8 cellular contexts compared by ENCODE assay signal in the genomic region with DNA sequence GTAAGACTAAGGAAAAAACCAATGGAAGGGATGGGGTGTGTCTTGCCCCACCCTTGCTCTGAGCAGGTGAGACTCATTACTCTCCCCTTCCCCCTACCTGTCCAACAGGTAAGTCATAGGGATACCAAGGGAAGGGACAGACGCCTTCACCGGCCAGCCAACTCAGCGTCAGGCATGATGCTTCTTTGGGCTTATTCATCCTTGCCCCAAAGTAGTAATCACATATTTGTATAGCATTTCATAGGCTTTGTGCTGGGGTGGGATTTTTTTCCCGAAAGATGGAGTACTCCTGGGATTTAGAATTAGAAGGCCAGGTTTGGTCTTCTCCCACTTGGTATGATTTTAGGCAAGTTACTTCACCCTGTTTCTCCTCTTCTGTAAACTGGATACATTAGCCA. TPM values are rescaled to one million over a fixed set of nuclear protein-coding genes. Genes with fewer than 3 reads are reported as not detected.
DNase-seq lines count a peak whose midpoint lies in the region; ATAC-seq and TF ChIP-seq lines count a peak whose summit lies in the region.

No MANE protein-coding gene starts in this region.

- H3F3A ChIP-seq in smooth muscle cell (ENCODE audit: low read depth): peaks cover 14% of the 10 kb centered on the region

- H3K27me3 ChIP-seq in iPS-20b (ENCODE audit: insufficient read depth, low read length): peaks cover 19% of the 10 kb centered on the region; the same call in 1 of the 2 replicates
- no peaks in the 10 kb centered on the region for H3K27me3 ChIP-seq in smooth muscle cell (ENCODE audit: low read depth)

- peak overlapping the region; percentile 39 for H3K4me2 ChIP-seq in smooth muscle cell

- 25% methylated on average over 4 of the region's 4 CpGs for WGBS in smooth muscle cell (ENCODE audit: low lambda C conversion rate)

- H3K36me3 Mint-ChIP-seq in T-helper 2 cell treated with Interferon-gamma antibody and Interleukin-4, amounts not matched to agents 5 μg/mL and 100 μg/mL, for 36 hours (ENCODE audit: low read depth): no peaks in the 10 kb centered on the region
- no peaks in the 10 kb centered on the region for H3K36me3 Mint-ChIP-seq in activated CD8-positive, alpha-beta T cell treated with anti-CD3 and anti-CD28 coated beads for 36 hours (ENCODE audit: low read depth)

- H3K79me2 ChIP-seq in smooth muscle cell (ENCODE audit: low read depth): peaks cover 34% of the 10 kb centered on the region

- no peak for ATAC-seq in activated CD8-positive, alpha-beta T cell treated with anti-CD3 and anti-CD28 coated beads for 36 hours
- no peak for ATAC-seq in GM19351 (IDR thresholded peaks at IDR 0.05; ENCODE audit: unreplicated experiment)

- H3K9ac ChIP-seq in iPS-20b (ENCODE audit: low read depth, low read length): no peak overlapping the region
- no peak overlapping the region for H3K9ac ChIP-seq in smooth muscle cell (ENCODE audit: low read depth)

- H4K20me1 ChIP-seq in smooth muscle cell (ENCODE audit: low read depth): peaks cover 34% of the 10 kb centered on the region

- intact Hi-C loops in activated CD8-positive, alpha-beta T cell treated with anti-CD3 and anti-CD28 coated beads for 36 hours (cut with micrococcal nuclease): no loop called here

- H3K36me3 ChIP-seq in iPS-20b (ENCODE audit: insufficient read depth, low read depth, low read length): no peaks in the 10 kb centered on the region
- no peaks in the 10 kb centered on the region for H3K36me3 ChIP-seq in smooth muscle cell (ENCODE audit: low read depth)

- no peak overlapping the region for H3K27ac Mint-ChIP-seq in T-helper 2 cell treated with Interferon-gamma antibody and Interleukin-4, amounts not matched to agents 5 μg/mL and 100 μg/mL, for 36 hours
- no peak overlapping the region for H3K27ac Mint-ChIP-seq in activated CD8-positive, alpha-beta T cell treated with anti-CD3 and anti-CD28 coated beads for 36 hours

- CTCF ChIA-PET in activated CD8-positive, alpha-beta T cell treated with anti-CD3 and anti-CD28 coated beads for 36 hours (lab: Charles Lee): interaction anchor here (0.8 to 7.3 kb wide), 12 partner anchors 10 to 99 kb away, joined by 3 to 97 read pairs (median 4); partner anchors contain the start of genes EIF1, KLHL10 and P3H4

- DNase-seq in T-helper 2 cell treated with Interferon-gamma antibody and Interleukin-4, amounts not matched to agents 5 μg/mL and 100 μg/mL, for 36 hours (ENCODE audit: low spot score): no peak
- no peak for DNase-seq in T-helper 2 cell
- DNase-seq in activated CD8-positive, alpha-beta T cell treated with anti-CD3 and anti-CD28 coated beads for 36 hours: no peak
- DNase-seq in smooth muscle cell (lab: John Stamatoyannopoulos, UW; ENCODE audit: unreplicated experiment): no peak
- no peak for DNase-seq in activated CD4-positive, CD25-positive, alpha-beta regulatory T cell treated with anti-CD3 and anti-CD28 coated beads, Interleukin-2, amount 50 U/mL, for 72 hours
- no peak for DNase-seq in T-helper 9 cell

- H3K9me3 Mint-ChIP-seq in T-helper 2 cell treated with Interferon-gamma antibody and Interleukin-4, amounts not matched to agents 5 μg/mL and 100 μg/mL, for 36 hours: no peaks in the 10 kb centered on the region
- no peaks in the 10 kb centered on the region for H3K9me3 Mint-ChIP-seq in activated CD8-positive, alpha-beta T cell treated with anti-CD3 and anti-CD28 coated beads for 36 hours

- peaks cover 6% of the 10 kb centered on the region; the same call in 1 of the 2 replicates for H3K4me1 ChIP-seq in iPS-20b (ENCODE audit: insufficient read depth, low read length)
- peaks cover 18% of the 10 kb centered on the region for H3K4me1 ChIP-seq in smooth muscle cell (ENCODE audit: low read depth)

- H3K27me3 Mint-ChIP-seq in T-helper 2 cell treated with Interferon-gamma antibody and Interleukin-4, amounts not matched to agents 5 μg/mL and 100 μg/mL, for 36 hours (ENCODE audit: low read depth): peaks cover 34% of the 10 kb centered on the region
- peaks cover 31% of the 10 kb centered on the region for H3K27me3 Mint-ChIP-seq in activated CD8-positive, alpha-beta T cell treated with anti-CD3 and anti-CD28 coated beads for 36 hours

- H3K4me3 Mint-ChIP-seq in T-helper 2 cell treated with Interferon-gamma antibody and Interleukin-4, amounts not matched to agents 5 μg/mL and 100 μg/mL, for 36 hours: peak overlapping the region; percentile 60
- H3K4me3 Mint-ChIP-seq in activated CD8-positive, alpha-beta T cell treated with anti-CD3 and anti-CD28 coated beads for 36 hours: peak overlapping the region; percentile 35

- H2AFZ ChIP-seq in smooth muscle cell (ENCODE audit: low read depth): no peak overlapping the region

- no peaks in the 10 kb centered on the region for H3K9me3 ChIP-seq in iPS-20b (ENCODE audit: insufficient read depth, low read depth, low read length)
- H3K9me3 ChIP-seq in smooth muscle cell (replicated peaks; ENCODE audit: low read depth): no peaks in the 10 kb centered on the region

- no peak for TF ChIP-seq CTCF in activated CD8-positive, alpha-beta T cell treated with anti-CD3 and anti-CD28 coated beads for 36 hours (IDR thresholded peaks at IDR 0.05)
- TF ChIP-seq CTCF in smooth muscle cell (IDR thresholded peaks at IDR 0.05; ENCODE audit: borderline replicate concordance, insufficient read depth, poor library complexity, severe bottlenecking): no peak

- POLR2A ChIA-PET in activated CD8-positive, alpha-beta T cell treated with anti-CD3 and anti-CD28 coated beads for 36 hours (lab: Charles Lee): interaction anchor here (0.8 to 1.6 kb wide), 3 partner anchors 10 to 72 kb away, joined by 5 read pairs; no protein-coding TSS in a partner anchor

- H3K27ac ChIP-seq in iPS-20b (ENCODE audit: low read length) (no peak overlapping the region), smooth muscle cell (ENCODE audit: low read depth) (peak overlapping the region; percentile 70)

- H3K4me3 ChIP-seq in iPS-20b (ENCODE audit: low read length): peak overlapping the region; percentile 2; the same call in 1 of the 2 replicates
- H3K4me3 ChIP-seq in smooth muscle cell: peak overlapping the region; percentile 7

- H3K4me1 Mint-ChIP-seq in T-helper 2 cell treated with Interferon-gamma antibody and Interleukin-4, amounts not matched to agents 5 μg/mL and 100 μg/mL, for 36 hours (ENCODE audit: low read depth): peaks cover 26% of the 10 kb centered on the region
- H3K4me1 Mint-ChIP-seq in activated CD8-positive, alpha-beta T cell treated with anti-CD3 and anti-CD28 coated beads for 36 hours (ENCODE audit: low read depth): peaks cover 33% of the 10 kb centered on the region

RNA-seq across cellular contexts. Expression of gene JUP, which starts 0.5 kb away (rescaled TPM):
- total RNA-seq in activated CD8-positive, alpha-beta T cell treated with anti-CD3 and anti-CD28 coated beads for 36 hours: 1 to 10 TPM; 1.5 to 1.8 TPM
- total RNA-seq in smooth muscle cell: 167 and 238 TPM in 2 replicates
- 124 and 277 TPM in 2 replicates for polyA plus RNA-seq in smooth muscle cell

RNA-seq across cellular contexts. Expression of gene P3H4, which starts 24.7 kb away (rescaled TPM):
- total RNA-seq in activated CD8-positive, alpha-beta T cell treated with anti-CD3 and anti-CD28 coated beads for 36 hours: 1 to 10 TPM; 2.6 to 3.2 TPM
- total RNA-seq in smooth muscle cell: 77.4 and 98.6 TPM in 2 replicates
- 149 and 186 TPM in 2 replicates for polyA plus RNA-seq in smooth muscle cell

RNA-seq across cellular contexts. Expression of gene FKBP10, which starts 25.8 kb away (rescaled TPM):
- total RNA-seq in activated CD8-positive, alpha-beta T cell treated with anti-CD3 and anti-CD28 coated beads for 36 hours: 1 to 10 TPM in 1 of 2 experiments, under 1 TPM in 1; 0.74 to 1.2 TPM
- 603 and 724 TPM in 2 replicates for total RNA-seq in smooth muscle cell
- 253 and 289 TPM in 2 replicates for polyA plus RNA-seq in smooth muscle cell

RNA-seq across cellular contexts. Expression of gene NT5C3B, which starts 49.0 kb away (rescaled TPM):
- 10 to 100 TPM; 30.5 to 32.3 TPM for total RNA-seq in activated CD8-positive, alpha-beta T cell treated with anti-CD3 and anti-CD28 coated beads for 36 hours
- total RNA-seq in smooth muscle cell: 38.4 and 46.8 TPM in 2 replicates
- 72.2 and 76.3 TPM in 2 replicates for polyA plus RNA-seq in smooth muscle cell

RNA-seq across cellular contexts. Expression of gene KLHL10, which starts 50.6 kb away (rescaled TPM):
- under 1 TPM in 1 of 2 experiments, not detected in 1; 0.36 TPM for total RNA-seq in activated CD8-positive, alpha-beta T cell treated with anti-CD3 and anti-CD28 coated beads for 36 hours
- not detected in 2 replicates for total RNA-seq in smooth muscle cell
- not detected in 2 replicates for polyA plus RNA-seq in smooth muscle cell

Comparison
In these comparisons a context has a peak if more than half of its experiments do, and no peak if none do; other contexts are left out.
1. RNA of gene JUP, which starts 0.5 kb away (total RNA-seq): 167 to 238 TPM in smooth muscle cell; 1.5 to 1.8 TPM in activated CD8-positive, alpha-beta T cell treated with anti-CD3 and anti-CD28 coated beads for 36 hours; every median in the first group is over 10 times any median in the second.
2. RNA of gene P3H4, which starts 24.7 kb away (total RNA-seq): 77.4 to 98.6 TPM in smooth muscle cell; 2.6 to 3.2 TPM in activated CD8-positive, alpha-beta T cell treated with anti-CD3 and anti-CD28 coated beads for 36 hours; every median in the first group is over 10 times any median in the second.
3. RNA of gene FKBP10, which starts 25.8 kb away (total RNA-seq): 603 to 724 TPM in smooth muscle cell; 0.74 to 1.2 TPM in activated CD8-positive, alpha-beta T cell treated with anti-CD3 and anti-CD28 coated beads for 36 hours; every median in the first group is over 100 times any median in the second.